ENCODE assay signal across 16 cellular contexts in genomic region chr11:48141475-48142100, GRCh38.
DNase-seq lines count a peak whose midpoint lies in the region; ATAC-seq, FAIRE-seq and TF ChIP-seq lines count a peak whose summit lies in the region.
"Had no signal": no experiment of that assay in that cellular context is flagged by ENCODE, and none has a peak within 500 bp of the region (broad histone marks: within the 10 kb centered on the region; RNA-seq: fewer than 3 reads in every experiment).

No MANE protein-coding gene starts in this region.

- H3K27me3 ChIP-seq in astrocyte (ENCODE audit: insufficient read depth, low read length) (no peaks in the 10 kb centered on the region), BE2C (no peaks in the 10 kb centered on the region)

- intact Hi-C loops in left colon (cut with DNase I, micrococcal nuclease) = no loop called here

- H3K4me1 ChIP-seq in astrocyte (ENCODE audit: insufficient read depth, low read length) = no peaks in the 10 kb centered on the region
- H3K4me1 ChIP-seq in BE2C = no peaks in the 10 kb centered on the region
- H3K4me1 ChIP-seq: psoas muscle had no signal

- DNase-seq in AG08395 (ENCODE audit: low spot score) (peak; percentile 64), EH (ENCODE audit: low read depth) (peak; percentile 42), astrocyte (ENCODE audit: low read depth) (peak; percentile 29), left colon (no peak), BE2C (no peak)
- DNase-seq in stimulated activated CD4-positive, alpha-beta T cell treated with anti-CD3 and anti-CD28 coated beads, Interleukin-4, amount 100 ng/mL, for 4 hours = no peak
- DNase-seq in activated naive CD4-positive, alpha-beta T cell treated with Interleukin-2 at 50 U/mL for 16 hours = no peak
- DNase-seq: activated CD4-positive, alpha-beta T cell treated with anti-CD3 and anti-CD28 coated beads, Interleukin-2, amount 10 ng/mL, durations not matched to agents 24 days and 14 days; activated naive CD4-positive, alpha-beta T cell; NCI-H146; stimulated activated naive CD8-positive, alpha-beta T cell treated with anti-CD3 and anti-CD28 coated beads, Interleukin-15, amount 100 ng/mL, for 72 hours had no signal

- no peaks in the 10 kb centered on the region for H3K79me2 ChIP-seq in astrocyte (ENCODE audit: insufficient read depth, low read length)

- peaks cover 18% of the 10 kb centered on the region for H3K36me3 Mint-ChIP-seq in astrocyte (ENCODE audit: low read depth, unreplicated experiment)

- no peak for FAIRE-seq in astrocyte (lab: Jason Lieb, UNC)
- FAIRE-seq: HepG2 had no signal

- H3K27ac ChIP-seq in astrocyte (ENCODE audit: low read depth, low read length) = no peak overlapping the region
- H3K27ac ChIP-seq: psoas muscle had no signal

- H4K20me1 ChIP-seq in astrocyte (ENCODE audit: insufficient read depth, low read length) = peaks cover 15% of the 10 kb centered on the region

- no peaks in the 10 kb centered on the region for H3K9me3 Mint-ChIP-seq in astrocyte (ENCODE audit: unreplicated experiment)
- H3K9me3 Mint-ChIP-seq: activated CD4-positive, alpha-beta T cell treated with anti-CD3 and anti-CD28 coated beads, Interleukin-2, amount 10 ng/mL, durations not matched to agents 24 days and 14 days; GM23338; stimulated activated naive CD8-positive, alpha-beta T cell treated with anti-CD3 and anti-CD28 coated beads, Interleukin-15, amount 100 ng/mL, for 72 hours had no signal

- H3K4me1 Mint-ChIP-seq in astrocyte (ENCODE audit: low read depth, unreplicated experiment) = peaks cover 7% of the 10 kb centered on the region
- H3K4me1 Mint-ChIP-seq: GM23338; stimulated activated naive CD8-positive, alpha-beta T cell treated with anti-CD3 and anti-CD28 coated beads, Interleukin-15, amount 100 ng/mL, for 72 hours had no signal

- H3K27ac Mint-ChIP-seq in astrocyte (ENCODE audit: unreplicated experiment) = no peak overlapping the region
- H3K27ac Mint-ChIP-seq: activated CD4-positive, alpha-beta T cell treated with anti-CD3 and anti-CD28 coated beads, Interleukin-2, amount 10 ng/mL, durations not matched to agents 24 days and 14 days; GM23338 had no signal

- H3K4me3 Mint-ChIP-seq in astrocyte (ENCODE audit: unreplicated experiment) = no peak overlapping the region
- H3K4me3 Mint-ChIP-seq: activated CD4-positive, alpha-beta T cell treated with anti-CD3 and anti-CD28 coated beads, Interleukin-2, amount 10 ng/mL, durations not matched to agents 24 days and 14 days; GM23338; stimulated activated naive CD8-positive, alpha-beta T cell treated with anti-CD3 and anti-CD28 coated beads, Interleukin-15, amount 100 ng/mL, for 72 hours had no signal

- H3K4me2 ChIP-seq in astrocyte (ENCODE audit: low read length) = no peak overlapping the region
- H3K4me2 ChIP-seq: GM23338 had no signal

- no peak overlapping the region for H3K9ac ChIP-seq in astrocyte (ENCODE audit: low read length)

- H3K36me3 ChIP-seq in astrocyte (ENCODE audit: insufficient read depth, low read length) (peaks cover 27% of the 10 kb centered on the region), BE2C (no peaks in the 10 kb centered on the region)

- ATAC-seq in left colon = peak; percentile 35
- no peak for ATAC-seq in GM21447 (IDR thresholded peaks at IDR 0.05; ENCODE audit: unreplicated experiment)
- ATAC-seq: GM23338; HepG2; stimulated activated naive CD8-positive, alpha-beta T cell treated with anti-CD3 and anti-CD28 coated beads, Interleukin-15, amount 100 ng/mL, for 72 hours had no signal

- no peak overlapping the region for H2AFZ ChIP-seq in astrocyte (ENCODE audit: low read depth, low read length)
- H2AFZ ChIP-seq: GM23338 had no signal

- H3K27me3 Mint-ChIP-seq in astrocyte (ENCODE audit: low read depth, unreplicated experiment) = no peaks in the 10 kb centered on the region
- H3K27me3 Mint-ChIP-seq: activated CD4-positive, alpha-beta T cell treated with anti-CD3 and anti-CD28 coated beads, Interleukin-2, amount 10 ng/mL, durations not matched to agents 24 days and 14 days; stimulated activated naive CD8-positive, alpha-beta T cell treated with anti-CD3 and anti-CD28 coated beads, Interleukin-15, amount 100 ng/mL, for 72 hours had no signal

- no peak for TF ChIP-seq CTCF in astrocyte (IDR thresholded peaks at IDR 0.05; ENCODE audit: insufficient read depth, low read depth, low read length)
- TF ChIP-seq CTCF in BE2C (IDR thresholded peaks at IDR 0.05; ENCODE audit: low read depth, low read length) = no peak

- no peaks in the 10 kb centered on the region for H3K9me3 ChIP-seq in astrocyte (ENCODE audit: insufficient read depth, low read depth, low read length)
- no peaks in the 10 kb centered on the region for H3K9me3 ChIP-seq in BE2C
- H3K9me3 ChIP-seq: psoas muscle had no signal

- no peak overlapping the region for H3K4me3 ChIP-seq in astrocyte (ENCODE audit: insufficient read depth, low read depth, low read length)
- no peak overlapping the region for H3K4me3 ChIP-seq in BE2C (ENCODE audit: low read depth, low read length)
- H3K4me3 ChIP-seq: GM23338, lung, psoas muscle had no signal

Comparison
In these comparisons a context has a peak if more than half of its experiments do, and no peak if none do; other contexts are left out.
1. DNase-seq: peak in AG08395 (single experiment), EH (single experiment) and astrocyte (single experiment); none in left colon (0 of 2), stimulated activated CD4-positive, alpha-beta T cell treated with anti-CD3 and anti-CD28 coated beads, Interleukin-4, amount 100 ng/mL, for 4 hours (0 of 2), BE2C (single experiment) and activated naive CD4-positive, alpha-beta T cell treated with Interleukin-2 at 50 U/mL for 16 hours (single experiment).